31 cellular contexts compared by ENCODE assay signal in the genomic region with DNA sequence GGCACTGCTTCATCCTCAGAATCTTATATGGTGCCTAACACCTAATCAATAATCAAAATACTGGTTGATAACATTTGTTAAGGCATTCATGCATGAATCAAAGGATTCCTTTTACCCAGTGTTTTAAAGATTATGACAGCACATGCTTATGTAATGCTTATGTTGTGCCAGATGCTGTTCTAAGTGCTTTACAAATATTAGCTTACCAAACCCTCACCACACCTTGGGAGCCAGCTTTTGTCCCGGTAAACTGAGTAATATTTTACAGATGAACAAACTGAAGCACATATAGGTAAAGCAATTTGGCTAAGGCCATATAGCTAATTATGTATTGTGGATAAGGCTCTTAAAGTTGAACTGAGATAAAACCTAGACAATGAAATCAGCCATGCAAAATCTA.
DNase-seq lines count a peak whose midpoint lies in the region; ATAC-seq and TF ChIP-seq lines count a peak whose summit lies in the region.
"Had no signal": no experiment of that assay in that cellular context is flagged by ENCODE, and none has a peak within 500 bp of the region (broad histone marks: within the 10 kb centered on the region; RNA-seq: fewer than 3 reads in every experiment).

No MANE protein-coding gene starts in this region.

- TF ChIP-seq CTCF in mucosa of descending colon (IDR thresholded peaks at IDR 0.05) (no peak), Calu3 (IDR thresholded peaks at IDR 0.05; ENCODE audit: unreplicated experiment) (no peak), neural progenitor cell (IDR thresholded peaks at IDR 0.05) (no peak)

- no peaks in the 10 kb centered on the region for H3K27me3 ChIP-seq in neural progenitor cell
- H3K27me3 ChIP-seq: esophagus squamous epithelium, foreskin keratinocyte, spleen, thyroid gland had no signal

- ATAC-seq in mucosa of descending colon: peak; percentile 73
- no peak for ATAC-seq in naive thymus-derived CD8-positive, alpha-beta T cell
- ATAC-seq: activated CD4-positive, alpha-beta T cell treated with anti-CD3 and anti-CD28 coated beads for 36 hours; foreskin keratinocyte; GM12878; left ventricle myocardium superior; Panc1; right cardiac atrium had no signal

- BruUV-seq in Calu3 (replicated peaks; lab: Mats Ljungman, UMichigan): no TSS peak

- H3K9me3 ChIP-seq in mucosa of descending colon (peaks cover 2% of the 10 kb centered on the region), neural progenitor cell (ENCODE audit: low read depth) (no peaks in the 10 kb centered on the region)
- H3K9me3 ChIP-seq: esophagus squamous epithelium, thyroid gland had no signal

- H3K36me3 ChIP-seq in mucosa of descending colon (ENCODE audit: low read depth) (no peaks in the 10 kb centered on the region), neural progenitor cell (no peaks in the 10 kb centered on the region)
- H3K36me3 ChIP-seq: esophagus squamous epithelium, spleen, thyroid gland had no signal

- H3K27me3 Mint-ChIP-seq in Calu3 (ENCODE audit: unreplicated experiment) (no peaks in the 10 kb centered on the region), neural progenitor cell (ENCODE audit: insufficient read depth, low read depth) (no peaks in the 10 kb centered on the region)
- no peaks in the 10 kb centered on the region for H3K27me3 Mint-ChIP-seq in naive thymus-derived CD8-positive, alpha-beta T cell
- H3K27me3 Mint-ChIP-seq: activated CD4-positive, alpha-beta T cell treated with anti-CD3 and anti-CD28 coated beads for 36 hours; activated naive CD4-positive, alpha-beta T cell treated with anti-CD3 and anti-CD28 coated beads, Interleukin-2, amount 50 U/mL, for 24 hours; brain; CD4-positive, CD25-positive, alpha-beta regulatory T cell had no signal

- H3K4me1 ChIP-seq in mucosa of descending colon (ENCODE audit: low read depth) (no peaks in the 10 kb centered on the region), neural progenitor cell (no peaks in the 10 kb centered on the region)
- H3K4me1 ChIP-seq: foreskin keratinocyte, spleen, thyroid gland had no signal

- H3K9me3 Mint-ChIP-seq in Calu3 (ENCODE audit: low read depth, unreplicated experiment) (peaks cover 3% of the 10 kb centered on the region), neural progenitor cell (peaks cover 3% of the 10 kb centered on the region)
- peaks cover 2 to 14% (median 5%) of the 10 kb centered on the region in 9 donors for H3K9me3 Mint-ChIP-seq in naive thymus-derived CD8-positive, alpha-beta T cell

- H3K4me3 ChIP-seq in mucosa of descending colon: no peak overlapping the region
- no peak overlapping the region for H3K4me3 ChIP-seq in neural progenitor cell
- H3K4me3 ChIP-seq: dorsolateral prefrontal cortex, esophagus squamous epithelium, GM12878, GM23248, spleen, thyroid gland had no signal

- no peaks in the 10 kb centered on the region for H4K20me1 ChIP-seq in neural progenitor cell (ENCODE audit: low read depth)

- no peaks in the 10 kb centered on the region for H3F3A ChIP-seq in neural progenitor cell (ENCODE audit: low read depth)

- H3K4me3 Mint-ChIP-seq in Calu3 (ENCODE audit: low read depth, unreplicated experiment) (no peak overlapping the region), neural progenitor cell (no peak overlapping the region)
- no peak overlapping the region for H3K4me3 Mint-ChIP-seq in naive thymus-derived CD8-positive, alpha-beta T cell
- H3K4me3 Mint-ChIP-seq: activated CD4-positive, alpha-beta T cell treated with anti-CD3 and anti-CD28 coated beads for 36 hours; activated naive CD4-positive, alpha-beta T cell treated with anti-CD3 and anti-CD28 coated beads, Interleukin-2, amount 50 U/mL, for 24 hours; brain; CD4-positive, CD25-positive, alpha-beta regulatory T cell had no signal

- no peaks in the 10 kb centered on the region for H3K79me2 ChIP-seq in neural progenitor cell (ENCODE audit: low read depth)

- H3K27ac Mint-ChIP-seq in Calu3 (ENCODE audit: unreplicated experiment): no peak overlapping the region
- no peak overlapping the region for H3K27ac Mint-ChIP-seq in neural progenitor cell
- no peak overlapping the region for H3K27ac Mint-ChIP-seq in naive thymus-derived CD8-positive, alpha-beta T cell
- H3K27ac Mint-ChIP-seq: activated CD4-positive, alpha-beta T cell treated with anti-CD3 and anti-CD28 coated beads for 36 hours; activated naive CD4-positive, alpha-beta T cell treated with anti-CD3 and anti-CD28 coated beads, Interleukin-2, amount 50 U/mL, for 24 hours; brain; CD4-positive, CD25-positive, alpha-beta regulatory T cell had no signal

- no peak overlapping the region for H3K27ac ChIP-seq in neural progenitor cell
- H3K27ac ChIP-seq: dorsolateral prefrontal cortex, esophagus squamous epithelium, foreskin keratinocyte, GM23248, spleen, thyroid gland had no signal

- CTCF ChIA-PET in Calu3 (lab: Charles Lee): interaction anchor here (1.1 to 1.4 kb wide), 2 partner anchors 378 to 383 kb away, joined by 4 read pairs; no protein-coding TSS in a partner anchor

- peak; percentile 11 for DNase-seq in NCI-H2171 treated with DMSO at 0.1 percent for 48 hours (lab: John Stamatoyannopoulos, UW)
- DNase-seq in NCI-H2171 (lab: John Stamatoyannopoulos, UW): no peak
- peak; percentile 12 for DNase-seq in NCI-H2029 (lab: John Stamatoyannopoulos, UW)
- DNase-seq in NCI-H748 treated with DMSO at 0.1 percent for 48 hours (lab: John Stamatoyannopoulos, UW): peak; percentile 82
- DNase-seq in mucosa of descending colon: no peak
- DNase-seq in Calu3: no peak
- no peak for DNase-seq in neural progenitor cell (ENCODE audit: low spot score)
- no peak for DNase-seq in naive thymus-derived CD8-positive, alpha-beta T cell
- DNase-seq: activated CD4-positive, alpha-beta T cell treated with anti-CD3 and anti-CD28 coated beads for 36 hours; activated T-cell treated with anti-CD3 and anti-CD28 coated beads for 4 hours; amniotic stem cell; CD4-positive, CD25-positive, alpha-beta regulatory T cell; dorsolateral prefrontal cortex; esophagus squamous epithelium; GM23248; head of caudate nucleus; islet precursor cell; left ventricle myocardium superior; NCI-H1048; NCI-H226; right cardiac atrium; SIG-M5; spleen; SW 1271; T-helper 9 cell; thyroid gland had no signal

- no peak overlapping the region for H3K9ac ChIP-seq in neural progenitor cell
- H3K9ac ChIP-seq: GM23248 had no signal

- intact Hi-C loops in mucosa of descending colon (cut with DNase I, micrococcal nuclease) (no loop called here), Calu3 (cut with micrococcal nuclease; ENCODE audit: unreplicated experiment) (no loop called here)

- H3K4me2 ChIP-seq in neural progenitor cell: no peak overlapping the region

- POLR2A ChIA-PET in naive thymus-derived CD8-positive, alpha-beta T cell (lab: Charles Lee): no interaction called here

- H2AFZ ChIP-seq in neural progenitor cell (replicated peaks): no peak overlapping the region
- H2AFZ ChIP-seq: GM23248 had no signal

- H3K4me1 Mint-ChIP-seq in Calu3 (ENCODE audit: low read depth, unreplicated experiment) (no peaks in the 10 kb centered on the region), neural progenitor cell (no peaks in the 10 kb centered on the region)
- H3K4me1 Mint-ChIP-seq in naive thymus-derived CD8-positive, alpha-beta T cell: no peaks in the 10 kb centered on the region
- H3K4me1 Mint-ChIP-seq: activated CD4-positive, alpha-beta T cell treated with anti-CD3 and anti-CD28 coated beads for 36 hours; activated naive CD4-positive, alpha-beta T cell treated with anti-CD3 and anti-CD28 coated beads, Interleukin-2, amount 50 U/mL, for 24 hours; brain; CD4-positive, CD25-positive, alpha-beta regulatory T cell had no signal

- H3K36me3 Mint-ChIP-seq in Calu3 (ENCODE audit: insufficient read depth, unreplicated experiment): no peaks in the 10 kb centered on the region
- no peaks in the 10 kb centered on the region for H3K36me3 Mint-ChIP-seq in neural progenitor cell
- H3K36me3 Mint-ChIP-seq in naive thymus-derived CD8-positive, alpha-beta T cell: peaks cover 0 to 5% (median 0%) of the 10 kb centered on the region in 3 donors
- H3K36me3 Mint-ChIP-seq: activated naive CD4-positive, alpha-beta T cell treated with anti-CD3 and anti-CD28 coated beads, Interleukin-2, amount 50 U/mL, for 24 hours; brain; CD4-positive, CD25-positive, alpha-beta regulatory T cell had no signal

Comparison
In these comparisons a context has a peak if more than half of its experiments do, and no peak if none do; other contexts are left out.
1. DNase-seq: peak in NCI-H2171 treated with DMSO at 0.1 percent for 48 hours (single experiment), NCI-H2029 (single experiment) and NCI-H748 treated with DMSO at 0.1 percent for 48 hours (single experiment); none in NCI-H2171 (single experiment), mucosa of descending colon (0 of 3), Calu3 (single experiment), neural progenitor cell (single experiment) and naive thymus-derived CD8-positive, alpha-beta T cell (0 of 10).